Comparison of ENCODE assay signal across 8 cellular contexts in the genomic region with DNA sequence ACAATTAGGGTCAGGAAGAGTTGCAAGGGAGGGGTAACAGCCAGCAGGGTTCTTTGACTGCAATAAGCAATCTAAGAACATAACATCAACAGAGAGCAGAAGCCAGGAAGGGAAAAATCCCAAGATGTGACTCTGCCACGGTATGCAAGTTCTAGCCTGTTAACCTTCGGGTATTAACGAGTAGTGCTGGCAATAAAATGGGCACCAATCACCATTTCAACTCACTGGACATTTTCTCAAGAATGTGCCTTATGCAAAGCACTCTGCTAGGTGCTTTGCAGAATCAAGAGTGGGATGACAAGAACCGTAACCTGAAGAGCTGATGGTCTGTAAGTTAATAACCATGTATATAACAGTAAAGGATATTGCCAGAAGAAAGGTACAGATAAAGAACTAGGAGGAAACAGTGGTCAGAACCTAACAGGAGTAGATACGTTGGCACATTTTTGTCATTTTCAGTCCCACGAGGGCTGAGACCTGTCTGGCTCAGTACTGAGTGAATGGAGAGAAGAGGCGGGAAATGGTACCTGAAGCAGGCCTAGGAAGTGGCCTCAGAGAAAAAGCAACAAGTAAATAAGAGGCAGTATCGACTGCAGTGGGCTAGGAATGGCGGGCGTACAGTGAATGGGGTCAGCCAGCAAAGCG. TPM values are rescaled to one million over a fixed set of nuclear protein-coding genes. Genes with fewer than 3 reads are reported as not detected.
A peak's percentile ranks its signal among the peaks of the same experiment; 100 is the strongest.
DNase-seq lines count a peak whose midpoint lies in the region; ATAC-seq, FAIRE-seq and TF ChIP-seq lines count a peak whose summit lies in the region.

No MANE protein-coding gene starts in this region.

- peak overlapping the region; percentile 83 to 100 (median 95) for H3K4me3 Mint-ChIP-seq in CD8-positive, alpha-beta memory T cell
- peak overlapping the region; percentile 99 for H3K4me3 Mint-ChIP-seq in activated T-cell treated with anti-CD3 and anti-CD28 coated beads, Interleukin-2, amount 50 U/mL, for 4 hours
- peak overlapping the region; percentile 98 for H3K4me3 Mint-ChIP-seq in glutamatergic neuron (ENCODE audit: unreplicated experiment)

- H3K27me3 Mint-ChIP-seq in CD8-positive, alpha-beta memory T cell, result peaks cover 0 to 9% of the 10 kb centered on the region in 2 donors
- H3K27me3 Mint-ChIP-seq in activated T-cell treated with anti-CD3 and anti-CD28 coated beads, Interleukin-2, amount 50 U/mL, for 4 hours (ENCODE audit: low read depth), result peaks cover 2% of the 10 kb centered on the region
- H3K27me3 Mint-ChIP-seq in glutamatergic neuron (ENCODE audit: unreplicated experiment), result peaks cover 21% of the 10 kb centered on the region

- TF ChIP-seq POLR2A in sigmoid colon (IDR thresholded peaks at IDR 0.05), result no peak
- TF ChIP-seq POLR2A in H54 (IDR thresholded peaks at IDR 0.05; ENCODE audit: low read depth, low read length), result no peak

- 11 to 25% methylated on average over 11 of the region's 11 CpGs for WGBS in sigmoid colon, 2 donors

- peaks cover 24% of the 10 kb centered on the region for H3K4me1 ChIP-seq in CD8-positive, alpha-beta memory T cell (ENCODE audit: insufficient read depth, low read length)
- H3K4me1 ChIP-seq in sigmoid colon, result peaks cover 0 to 23% (median 16%) of the 10 kb centered on the region in 4 donors

- DNase-seq in CD8-positive, alpha-beta memory T cell, result peak in 1 of 5 donors; percentile 23
- peak; percentile 9 for DNase-seq in HS-27A (ENCODE audit: low read depth)
- peak; percentile 5 for DNase-seq in activated T-cell treated with anti-CD3 and anti-CD28 coated beads, Interleukin-2, amount 50 U/mL, for 4 hours
- no peak for DNase-seq in glutamatergic neuron
- no peak for DNase-seq in sigmoid colon
- DNase-seq in H54 (ENCODE audit: insufficient read length, low spot score), result no peak
- no peak for DNase-seq in NCI-H1930 (lab: John Stamatoyannopoulos, UW)

- intact Hi-C loops in sigmoid colon (cut with DNase I), result loop anchor here (5.0 to 10.0 kb wide), 4 partner anchors 148 to 1571 kb away; partner anchors contain the start of genes GAR1 and RPL34

- no peak for TF ChIP-seq CTCF in glutamatergic neuron (IDR thresholded peaks at IDR 0.05; ENCODE audit: partially characterized antibody, unreplicated experiment)
- TF ChIP-seq CTCF in sigmoid colon (IDR thresholded peaks at IDR 0.05), result no peak

- H3K36me3 Mint-ChIP-seq in CD8-positive, alpha-beta memory T cell, result peaks cover 0 to 12% (median 0%) of the 10 kb centered on the region in 3 donors
- H3K36me3 Mint-ChIP-seq in activated T-cell treated with anti-CD3 and anti-CD28 coated beads, Interleukin-2, amount 50 U/mL, for 4 hours (ENCODE audit: insufficient read depth), result no peaks in the 10 kb centered on the region
- H3K36me3 Mint-ChIP-seq in glutamatergic neuron (ENCODE audit: unreplicated experiment), result peaks cover 4% of the 10 kb centered on the region

- TF ChIP-seq EP300 in sigmoid colon (IDR thresholded peaks at IDR 0.05), result no peak

- H3K27me3 ChIP-seq in CD8-positive, alpha-beta memory T cell (ENCODE audit: insufficient read depth, low read length, poor library complexity, severe bottlenecking), result no peaks in the 10 kb centered on the region
- H3K27me3 ChIP-seq in sigmoid colon, result no peaks in the 10 kb centered on the region

- H3K9me3 Mint-ChIP-seq in CD8-positive, alpha-beta memory T cell, result no peaks in the 10 kb centered on the region
- H3K9me3 Mint-ChIP-seq in activated T-cell treated with anti-CD3 and anti-CD28 coated beads, Interleukin-2, amount 50 U/mL, for 4 hours, result no peaks in the 10 kb centered on the region
- H3K9me3 Mint-ChIP-seq in glutamatergic neuron (ENCODE audit: unreplicated experiment), result peaks cover 20% of the 10 kb centered on the region

- H3K27ac Mint-ChIP-seq in CD8-positive, alpha-beta memory T cell, result peak overlapping the region; percentile 87 to 100 (median 94)
- H3K27ac Mint-ChIP-seq in glutamatergic neuron (ENCODE audit: unreplicated experiment), result peak overlapping the region; percentile 87

- peak; percentile 0 for ATAC-seq in GM19324 (IDR thresholded peaks at IDR 0.05; ENCODE audit: low FRiP score, unreplicated experiment)
- ATAC-seq in activated T-cell treated with anti-CD3 and anti-CD28 coated beads, Interleukin-2, amount 50 U/mL, for 4 hours, result no peak

- POLR2A ChIA-PET in CD8-positive, alpha-beta memory T cell (lab: Charles Lee), result interaction anchor here (0.7 kb wide), 1 partner anchor 932 kb away, joined by 3 read pairs; no protein-coding TSS in a partner anchor

- H3K4me3 ChIP-seq in CD8-positive, alpha-beta memory T cell (ENCODE audit: low read length), result peak overlapping the region; percentile 75
- H3K4me3 ChIP-seq in sigmoid colon, result peak overlapping the region; percentile 63 to 91 (median 86)

- H3K36me3 ChIP-seq in CD8-positive, alpha-beta memory T cell (ENCODE audit: insufficient read depth, low read length), result no peaks in the 10 kb centered on the region
- H3K36me3 ChIP-seq in sigmoid colon, result no peaks in the 10 kb centered on the region

- CTCF ChIA-PET in CD8-positive, alpha-beta memory T cell (lab: Charles Lee), result no interaction called here

- peaks cover 23 to 44% (median 35%) of the 10 kb centered on the region in 3 donors for H3K4me1 Mint-ChIP-seq in CD8-positive, alpha-beta memory T cell
- peaks cover 25% of the 10 kb centered on the region for H3K4me1 Mint-ChIP-seq in activated T-cell treated with anti-CD3 and anti-CD28 coated beads, Interleukin-2, amount 50 U/mL, for 4 hours (ENCODE audit: low read depth)
- peaks cover 18% of the 10 kb centered on the region for H3K4me1 Mint-ChIP-seq in glutamatergic neuron (ENCODE audit: low read depth, unreplicated experiment)

- peak overlapping the region; percentile 75 for H3K27ac ChIP-seq in CD8-positive, alpha-beta memory T cell (ENCODE audit: low read depth, low read length)
- peak overlapping the region; percentile 84 to 87 (median 86) for H3K27ac ChIP-seq in sigmoid colon

- FAIRE-seq in H54 (lab: Jason Lieb, UNC), result no peak

- H3K9me3 ChIP-seq in CD8-positive, alpha-beta memory T cell (ENCODE audit: low read length), result no peaks in the 10 kb centered on the region
- H3K9me3 ChIP-seq in sigmoid colon, result no peaks in the 10 kb centered on the region

RNA-seq across cellular contexts. Expression of gene ELOVL6, which starts 2.7 kb away (rescaled TPM):
- 1 to 10 TPM; 3.9 to 4.3 TPM for total RNA-seq in CD8-positive, alpha-beta memory T cell
- 5.5 TPM for polyA plus RNA-seq in CD8-positive, alpha-beta memory T cell
- total RNA-seq in activated T-cell treated with anti-CD3 and anti-CD28 coated beads, Interleukin-2, amount 50 U/mL, for 4 hours, result 10 to 100 TPM in 2 of 3 donors, 1 to 10 TPM in 1; 9.3 to 11.2 (median 10.1) TPM
- 60.1 TPM for total RNA-seq in glutamatergic neuron (ENCODE audit: unreplicated experiment)
- total RNA-seq in sigmoid colon, result 1 to 10 TPM; 1.2 to 4.7 (median 2.4) TPM
- 10 to 100 TPM in 2 of 3 donors, 1 to 10 TPM in 1; 5.4 to 43.6 (median 11.1) TPM for polyA plus RNA-seq in sigmoid colon

Comparison
In these comparisons a context has a peak if more than half of its experiments do, and no peak if none do; other contexts are left out.
1. DNase-seq: peak in HS-27A (single experiment) and activated T-cell treated with anti-CD3 and anti-CD28 coated beads, Interleukin-2, amount 50 U/mL, for 4 hours (single experiment); none in glutamatergic neuron (single experiment), sigmoid colon (single experiment), H54 (single experiment) and NCI-H1930 (0 of 2).
2. Peak in every context shown above with its lines, with median percentiles within 50 percentile points of each other: H3K4me3 Mint-ChIP-seq.